In the genomic region with DNA sequence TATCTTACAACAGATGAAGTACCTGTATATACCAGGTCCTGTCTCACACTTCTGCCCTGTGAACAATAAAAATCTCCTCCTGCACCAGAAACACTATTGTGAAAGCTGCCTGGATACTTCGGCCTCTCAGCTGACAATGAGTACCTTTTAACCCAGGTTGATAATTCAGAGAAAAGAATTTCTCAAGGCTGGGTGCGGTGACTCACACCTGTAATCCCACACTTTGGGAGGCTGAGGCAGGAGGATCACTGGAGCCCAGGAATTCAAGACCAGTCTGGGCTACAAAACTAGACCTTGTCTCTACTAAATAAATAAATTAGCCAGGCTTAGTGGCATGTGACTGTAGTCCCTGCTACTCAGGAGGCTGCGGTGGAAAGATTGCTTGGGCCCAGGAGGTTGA, we compare ENCODE assay signal across 14 cellular contexts.
DNase-seq lines count a peak whose midpoint lies in the region; ATAC-seq lines count a peak whose summit lies in the region.
"Had no signal": no experiment of that assay in that cellular context is flagged by ENCODE, and none has a peak within 500 bp of the region (broad histone marks: within the 10 kb centered on the region; RNA-seq: fewer than 3 reads in every experiment).

No MANE protein-coding gene starts in this region.

- DNase-seq in stimulated activated naive CD8-positive, alpha-beta T cell treated with anti-CD3 and anti-CD28 coated beads, Interleukin-15, amount 100 ng/mL, for 72 hours, result no peak
- DNase-seq in T-helper 17 cell (no peak), DMS 273 (lab: John Stamatoyannopoulos, UW; ENCODE audit: unreplicated experiment) (no peak), DMS79 (lab: John Stamatoyannopoulos, UW) (no peak)
- DNase-seq in effector memory CD8-positive, alpha-beta T cell, result no peak
- DNase-seq in stimulated activated naive B cell treated with anti-CD40 and anti-IgM and Interleukin-4, amounts not matched to agents 10 μg/mL and 1 μg/mL and 100 μg/mL, for 72 hours, result no peak
- DNase-seq: Caco-2, foreskin fibroblast, mesenchymal stem cell, nephron progenitor cell, SHP77 treated with DMSO at 0.1 percent for 48 hours, upper lobe of right lung had no signal

- no peak overlapping the region for H3K4me3 Mint-ChIP-seq in stimulated activated naive CD8-positive, alpha-beta T cell treated with anti-CD3 and anti-CD28 coated beads, Interleukin-15, Interleukin-2, amounts not matched to agents 100 ng/mL and 50 ng/mL, for 24 hours
- peak overlapping the region in 1 of 2 donors; percentile 67 for H3K4me3 Mint-ChIP-seq in stimulated activated naive CD8-positive, alpha-beta T cell treated with anti-CD3 and anti-CD28 coated beads, Interleukin-15, amount 100 ng/mL, for 72 hours
- no peak overlapping the region for H3K4me3 Mint-ChIP-seq in T-helper 17 cell
- no peak overlapping the region for H3K4me3 Mint-ChIP-seq in effector memory CD8-positive, alpha-beta T cell
- no peak overlapping the region for H3K4me3 Mint-ChIP-seq in stimulated activated naive B cell treated with anti-CD40 and anti-IgM and Interleukin-4, amounts not matched to agents 10 μg/mL and 1 μg/mL and 100 μg/mL, for 72 hours
- H3K4me3 Mint-ChIP-seq: nephron progenitor cell had no signal

- no peaks in the 10 kb centered on the region for H3K9me3 Mint-ChIP-seq in stimulated activated naive CD8-positive, alpha-beta T cell treated with anti-CD3 and anti-CD28 coated beads, Interleukin-15, Interleukin-2, amounts not matched to agents 100 ng/mL and 50 ng/mL, for 24 hours
- H3K9me3 Mint-ChIP-seq in stimulated activated naive CD8-positive, alpha-beta T cell treated with anti-CD3 and anti-CD28 coated beads, Interleukin-15, amount 100 ng/mL, for 72 hours, result no peaks in the 10 kb centered on the region
- no peaks in the 10 kb centered on the region for H3K9me3 Mint-ChIP-seq in effector memory CD8-positive, alpha-beta T cell
- H3K9me3 Mint-ChIP-seq in stimulated activated naive B cell treated with anti-CD40 and anti-IgM and Interleukin-4, amounts not matched to agents 10 μg/mL and 1 μg/mL and 100 μg/mL, for 72 hours, result peaks cover 4 to 5% of the 10 kb centered on the region in 2 donors

- H3K27me3 Mint-ChIP-seq in stimulated activated naive CD8-positive, alpha-beta T cell treated with anti-CD3 and anti-CD28 coated beads, Interleukin-15, Interleukin-2, amounts not matched to agents 100 ng/mL and 50 ng/mL, for 24 hours, result peaks cover 5% of the 10 kb centered on the region
- peaks cover 23% of the 10 kb centered on the region for H3K27me3 Mint-ChIP-seq in stimulated activated naive CD8-positive, alpha-beta T cell treated with anti-CD3 and anti-CD28 coated beads, Interleukin-15, amount 100 ng/mL, for 72 hours
- peaks cover 4% of the 10 kb centered on the region for H3K27me3 Mint-ChIP-seq in T-helper 17 cell
- H3K27me3 Mint-ChIP-seq in effector memory CD8-positive, alpha-beta T cell, result peaks cover 0 to 22% of the 10 kb centered on the region in 2 donors
- no peaks in the 10 kb centered on the region for H3K27me3 Mint-ChIP-seq in stimulated activated naive B cell treated with anti-CD40 and anti-IgM and Interleukin-4, amounts not matched to agents 10 μg/mL and 1 μg/mL and 100 μg/mL, for 72 hours

- peak overlapping the region; percentile 82 for H3K27ac Mint-ChIP-seq in stimulated activated naive CD8-positive, alpha-beta T cell treated with anti-CD3 and anti-CD28 coated beads, Interleukin-15, Interleukin-2, amounts not matched to agents 100 ng/mL and 50 ng/mL, for 24 hours
- peak overlapping the region in 1 of 2 donors; percentile 48 for H3K27ac Mint-ChIP-seq in stimulated activated naive CD8-positive, alpha-beta T cell treated with anti-CD3 and anti-CD28 coated beads, Interleukin-15, amount 100 ng/mL, for 72 hours
- peak overlapping the region; percentile 100 for H3K27ac Mint-ChIP-seq in T-helper 17 cell
- H3K27ac Mint-ChIP-seq in effector memory CD8-positive, alpha-beta T cell, result peak overlapping the region; percentile 98 to 99
- peak overlapping the region; percentile 21 for H3K27ac Mint-ChIP-seq in stimulated activated naive B cell treated with anti-CD40 and anti-IgM and Interleukin-4, amounts not matched to agents 10 μg/mL and 1 μg/mL and 100 μg/mL, for 72 hours
- H3K27ac Mint-ChIP-seq: nephron progenitor cell had no signal

- no peak for ATAC-seq in stimulated activated naive CD8-positive, alpha-beta T cell treated with anti-CD3 and anti-CD28 coated beads, Interleukin-15, amount 100 ng/mL, for 72 hours
- ATAC-seq in T-helper 17 cell (no peak), HG03159 (IDR thresholded peaks at IDR 0.05; ENCODE audit: unreplicated experiment) (no peak)
- no peak for ATAC-seq in effector memory CD8-positive, alpha-beta T cell (replicated peaks)
- no peak for ATAC-seq in stimulated activated naive B cell treated with anti-CD40 and anti-IgM and Interleukin-4, amounts not matched to agents 10 μg/mL and 1 μg/mL and 100 μg/mL, for 72 hours (replicated peaks)

- peaks cover 5% of the 10 kb centered on the region for H3K36me3 Mint-ChIP-seq in stimulated activated naive CD8-positive, alpha-beta T cell treated with anti-CD3 and anti-CD28 coated beads, Interleukin-15, Interleukin-2, amounts not matched to agents 100 ng/mL and 50 ng/mL, for 24 hours (ENCODE audit: low read depth)
- H3K36me3 Mint-ChIP-seq in T-helper 17 cell (ENCODE audit: low read depth), result peaks cover 2% of the 10 kb centered on the region
- peaks cover 39% of the 10 kb centered on the region for H3K36me3 Mint-ChIP-seq in effector memory CD8-positive, alpha-beta T cell (ENCODE audit: insufficient read depth)
- peaks cover 4 to 11% of the 10 kb centered on the region in 2 donors for H3K36me3 Mint-ChIP-seq in stimulated activated naive B cell treated with anti-CD40 and anti-IgM and Interleukin-4, amounts not matched to agents 10 μg/mL and 1 μg/mL and 100 μg/mL, for 72 hours

- H3K9me3 ChIP-seq in T-helper 17 cell (ENCODE audit: control insufficient read depth, low read length, poor library complexity, severe bottlenecking), result no peaks in the 10 kb centered on the region
- H3K9me3 ChIP-seq: Caco-2, upper lobe of right lung had no signal

- peaks cover 71% of the 10 kb centered on the region for H3K4me1 Mint-ChIP-seq in stimulated activated naive CD8-positive, alpha-beta T cell treated with anti-CD3 and anti-CD28 coated beads, Interleukin-15, Interleukin-2, amounts not matched to agents 100 ng/mL and 50 ng/mL, for 24 hours (ENCODE audit: low read depth)
- H3K4me1 Mint-ChIP-seq in stimulated activated naive CD8-positive, alpha-beta T cell treated with anti-CD3 and anti-CD28 coated beads, Interleukin-15, amount 100 ng/mL, for 72 hours, result peaks cover 72% of the 10 kb centered on the region
- H3K4me1 Mint-ChIP-seq in T-helper 17 cell, result peaks cover 49% of the 10 kb centered on the region
- H3K4me1 Mint-ChIP-seq in effector memory CD8-positive, alpha-beta T cell (ENCODE audit: low read depth in 2 of 2), result peaks cover 44 to 47% of the 10 kb centered on the region in 2 donors
- peaks cover 52 to 76% of the 10 kb centered on the region in 2 donors for H3K4me1 Mint-ChIP-seq in stimulated activated naive B cell treated with anti-CD40 and anti-IgM and Interleukin-4, amounts not matched to agents 10 μg/mL and 1 μg/mL and 100 μg/mL, for 72 hours
